Comparison of ENCODE assay signal across 15 cellular contexts in genomic region chr10:74500806-74501205, GRCh38.
A peak's percentile ranks its signal among the peaks of the same experiment; 100 is the strongest.
DNase-seq lines count a peak whose midpoint lies in the region; ATAC-seq, FAIRE-seq and TF ChIP-seq lines count a peak whose summit lies in the region.
"Had no signal": no experiment of that assay in that cellular context is flagged by ENCODE, and none has a peak within 500 bp of the region (broad histone marks: within the 10 kb centered on the region; RNA-seq: fewer than 3 reads in every experiment).

No MANE protein-coding gene starts in this region.

- H3K9ac ChIP-seq in HepG2 (ENCODE audit: insufficient read depth, low read depth, low read length) = no peak overlapping the region
- no peak overlapping the region for H3K9ac ChIP-seq in endodermal cell (ENCODE audit: extremely low read depth, low read length, poor library complexity, severe bottlenecking)

- no peak overlapping the region for H3K4me3 Mint-ChIP-seq in endodermal cell
- H3K4me3 Mint-ChIP-seq: activated CD4-positive, alpha-beta T cell treated with anti-CD3 and anti-CD28 coated beads, Interleukin-2, amount 10 ng/mL, durations not matched to agents 7 days and 5 days; CD14-positive monocyte had no signal

- H3K9me3 ChIP-seq in HepG2 (ENCODE audit: low read length) = no peaks in the 10 kb centered on the region
- H3K9me3 ChIP-seq in endodermal cell (ENCODE audit: control insufficient read depth, low read length) = peaks cover 6% of the 10 kb centered on the region
- no peaks in the 10 kb centered on the region for H3K9me3 ChIP-seq in transverse colon
- H3K9me3 ChIP-seq: thoracic aorta had no signal

- in situ Hi-C loops in HepG2 (cut with HindIII; ENCODE audit: extremely low pct_ligation_motif_present, low pct_unique_long_range_greater_than_20kb) = no loop called here
- in situ Hi-C loops in transverse colon (cut with MboI; ENCODE audit: low pct_ligation_motif_present in 1 of 4, low pct_unique_long_range_greater_than_20kb in 1 of 4, low sequenced_read_pairs in 3 of 4) = no loop called here

- intact Hi-C loops in HepG2 (cut with micrococcal nuclease; ENCODE audit: unreplicated experiment) = loop anchor here (2.0 kb wide), 1 partner anchor 76 kb away; no protein-coding TSS in a partner anchor
- intact Hi-C loops in transverse colon (cut with DNase I; ENCODE audit: low total_unique reads) = no loop called here

- TF ChIP-seq POLR2A in GM12892 (IDR thresholded peaks at IDR 0.05; ENCODE audit: low read depth, low read length) (no peak), HepG2 (IDR thresholded peaks at IDR 0.05; ENCODE audit: insufficient read depth in 1 of 2, low read depth in 2 of 2, low read length in 2 of 2) (no peak), transverse colon (IDR thresholded peaks at IDR 0.05) (no peak)

- no peaks in the 10 kb centered on the region for H3K79me2 ChIP-seq in HepG2 (ENCODE audit: insufficient read depth, low read length)

- no peaks in the 10 kb centered on the region for H4K20me1 ChIP-seq in HepG2 (ENCODE audit: insufficient read depth, low read length)

- ATAC-seq in HepG2 (no peak), HG02610 (IDR thresholded peaks at IDR 0.05; ENCODE audit: unreplicated experiment) (no peak)
- ATAC-seq: left lobe of liver had no signal

- TF ChIP-seq CTCF in HepG2 (CRISPR knock-in tag; IDR thresholded peaks at IDR 0.05) (no peak), endodermal cell (conservative IDR thresholded peaks at IDR 0.05) (no peak), transverse colon (IDR thresholded peaks at IDR 0.05) (no peak)

- no peak overlapping the region for H2AFZ ChIP-seq in HepG2 (ENCODE audit: low read length)

- no peak overlapping the region for H3K27ac ChIP-seq in HepG2 (ENCODE audit: extremely low read length, insufficient read depth, low read length)
- H3K27ac ChIP-seq in endodermal cell (ENCODE audit: low read depth, low read length) = no peak overlapping the region
- H3K27ac ChIP-seq in transverse colon = no peak overlapping the region
- H3K27ac ChIP-seq: RWPE1, thoracic aorta had no signal

- peak; percentile 79 for FAIRE-seq in GM12892 (lab: Jason Lieb, UNC)
- FAIRE-seq in HepG2 (lab: Jason Lieb, UNC) = no peak

- no peak for TF ChIP-seq RAD21 in HepG2 (CRISPR knock-in tag; IDR thresholded peaks at IDR 0.05)

- H3K27ac Mint-ChIP-seq in endodermal cell = no peak overlapping the region
- H3K27ac Mint-ChIP-seq: activated CD4-positive, alpha-beta T cell treated with anti-CD3 and anti-CD28 coated beads, Interleukin-2, amount 10 ng/mL, durations not matched to agents 7 days and 5 days; CD14-positive monocyte had no signal

- H3K4me3 ChIP-seq in HepG2 (replicated peaks in 1 of 3; ENCODE audit: insufficient read depth in 1 of 3, low read depth in 2 of 3, low read length in 3 of 3) = no peak overlapping the region
- H3K4me3 ChIP-seq in endodermal cell (ENCODE audit: low read length) = no peak overlapping the region
- no peak overlapping the region for H3K4me3 ChIP-seq in transverse colon
- H3K4me3 ChIP-seq: thoracic aorta had no signal

- TF ChIP-seq EP300 in HepG2 (IDR thresholded peaks at IDR 0.05; ENCODE audit: low read depth in 2 of 2, low read length in 2 of 2) (no peak), HepG2 (CRISPR knock-in tag; IDR thresholded peaks at IDR 0.05; ENCODE audit: borderline replicate concordance) (no peak), transverse colon (IDR thresholded peaks at IDR 0.05; ENCODE audit: low read depth) (no peak)

- CTCF ChIA-PET in HepG2 (lab: Yijun Ruan, JAX; ENCODE audit: low intra/inter-chr PET ratio, low total read pairs) = no interaction called here

- H3K36me3 Mint-ChIP-seq in endodermal cell (ENCODE audit: low read depth) = peaks cover 12% of the 10 kb centered on the region

- H3K36me3 ChIP-seq in HepG2 (replicated peaks in 1 of 2; ENCODE audit: control insufficient read depth in 1 of 2, insufficient read depth in 2 of 2, low read length in 2 of 2) (no peaks in the 10 kb centered on the region; a peak in 1 of 5 replicates), endodermal cell (ENCODE audit: control insufficient read depth, insufficient read depth, low read length) (peaks cover 5% of the 10 kb centered on the region), transverse colon (no peaks in the 10 kb centered on the region)
- H3K36me3 ChIP-seq: thoracic aorta had no signal

- no TSS peak for BruUV-seq in HepG2 (replicated peaks; lab: Mats Ljungman, UMichigan)

- H3K27me3 ChIP-seq in HepG2 (ENCODE audit: control insufficient read depth in 1 of 2, insufficient read depth in 2 of 2, low read length in 2 of 2) (no peaks in the 10 kb centered on the region), endodermal cell (ENCODE audit: control insufficient read depth, insufficient read depth, low read length, poor library complexity, severe bottlenecking) (no peaks in the 10 kb centered on the region), transverse colon (no peaks in the 10 kb centered on the region)

- POLR2A ChIA-PET in HepG2 (lab: Yijun Ruan, JAX) = no interaction called here

- peaks cover 5% of the 10 kb centered on the region for H3K9me3 Mint-ChIP-seq in endodermal cell

- H3K4me1 ChIP-seq in HepG2 (ENCODE audit: insufficient read depth, low read length) (peaks cover 4% of the 10 kb centered on the region; the same call in 1 of the 2 replicates), endodermal cell (ENCODE audit: control insufficient read depth, insufficient read depth, low read length) (no peaks in the 10 kb centered on the region), transverse colon (peaks cover 0 to 15% (median 0%) of the 10 kb centered on the region in 4 donors)

- H3K27me3 Mint-ChIP-seq in endodermal cell (ENCODE audit: insufficient read depth) = no peaks in the 10 kb centered on the region
- H3K27me3 Mint-ChIP-seq: activated CD4-positive, alpha-beta T cell treated with anti-CD3 and anti-CD28 coated beads, Interleukin-2, amount 10 ng/mL, durations not matched to agents 7 days and 5 days had no signal

- peaks cover 11% of the 10 kb centered on the region for H3K4me1 Mint-ChIP-seq in endodermal cell

- no peak overlapping the region for H3K4me2 ChIP-seq in HepG2 (ENCODE audit: low read depth, low read length)

- DNase-seq in AG08396 (ENCODE audit: low spot score) = peak; percentile 14
- no peak for DNase-seq in GM12892 (ENCODE audit: insufficient read length)
- DNase-seq in amniotic epithelial cell (ENCODE audit: low read depth) = peak; percentile 54
- peak; percentile 12 for DNase-seq in foreskin melanocyte
- no peak for DNase-seq in HepG2 (ENCODE audit: low spot score)
- no peak for DNase-seq in endodermal cell
- DNase-seq in transverse colon = no peak
- DNase-seq: activated CD4-positive, alpha-beta T cell treated with anti-CD3 and anti-CD28 coated beads, Interleukin-2, amount 10 ng/mL, durations not matched to agents 7 days and 5 days; DND-41; NCI-H82 had no signal

TF ChIP-seq in HepG2, 621 proteins besides CTCF, POLR2A, EP300 and RAD21:
- TF ChIP-seq ARID3A (IDR thresholded peaks at IDR 0.05; ENCODE audit: low read depth, low read length) (no peak), ZNF44 (CRISPR knock-in tag; IDR thresholded peaks at IDR 0.05) (no peak), PRDM15 (CRISPR knock-in tag; IDR thresholded peaks at IDR 0.05) (no peak), MEIS2 (CRISPR knock-in tag; IDR thresholded peaks at IDR 0.05) (no peak), ZNF780A (CRISPR knock-in tag; IDR thresholded peaks at IDR 0.05) (no peak), HNRNPH1 (optimal IDR thresholded peaks at IDR 0.05; ENCODE audit: low read depth, low read length) (no peak), ZNF850 (CRISPR knock-in tag; conservative IDR thresholded peaks at IDR 0.05) (no peak)

Comparison
In these comparisons a context has a peak if more than half of its experiments do, and no peak if none do; other contexts are left out.
1. DNase-seq: peak in AG08396 (single experiment), amniotic epithelial cell (single experiment) and foreskin melanocyte (single experiment); none in GM12892 (single experiment), HepG2 (single experiment), endodermal cell (single experiment) and transverse colon (single experiment).